In genomic region chr5:126917918-126918623, GRCh38 we compare ENCODE assay signal across 9 cellular contexts.
DNase-seq lines count a peak whose midpoint lies in the region; ATAC-seq and TF ChIP-seq lines count a peak whose summit lies in the region.
"Had no signal": no experiment of that assay in that cellular context is flagged by ENCODE, and none has a peak within 500 bp of the region (broad histone marks: within the 10 kb centered on the region; RNA-seq: fewer than 3 reads in every experiment).

No MANE protein-coding gene starts in this region.

- DNase-seq in HT1080 (ENCODE audit: low read depth): peak; percentile 10
- peak; percentile 99 for DNase-seq in NCI-H69 (lab: John Stamatoyannopoulos, UW)
- DNase-seq in epithelial cell of esophagus (ENCODE audit: low read depth): peak; percentile 36
- peak; percentile 50 for DNase-seq in retinal pigment epithelial cell (ENCODE audit: low read depth)
- DNase-seq in NCI-H82 (lab: John Stamatoyannopoulos, UW): no peak
- no peak for DNase-seq in activated naive CD4-positive, alpha-beta T cell treated with anti-CD3 and anti-CD28 coated beads, Interleukin-2, amount 50 U/mL, for 16 hours
- DNase-seq: MV-4-11 had no signal

- H3K4me3 ChIP-seq in epithelial cell of esophagus (ENCODE audit: low read length): no peak overlapping the region
- no peak overlapping the region for H3K4me3 ChIP-seq in retinal pigment epithelial cell (ENCODE audit: low read length)

- TF ChIP-seq CTCF in epithelial cell of esophagus (IDR thresholded peaks at IDR 0.05; ENCODE audit: insufficient read depth, low read depth, low read length, missing control alignments) (no peak), retinal pigment epithelial cell (conservative IDR thresholded peaks at IDR 0.05; ENCODE audit: low read depth, low read length) (no peak)

- ATAC-seq in HG03378 (IDR thresholded peaks at IDR 0.05; ENCODE audit: unreplicated experiment) (no peak), GM19395 (IDR thresholded peaks at IDR 0.05; ENCODE audit: unreplicated experiment) (no peak)

Comparison
In these comparisons a context has a peak if more than half of its experiments do, and no peak if none do; other contexts are left out.
1. DNase-seq: peak in HT1080 (single experiment), NCI-H69 (single experiment), epithelial cell of esophagus (single experiment) and retinal pigment epithelial cell (single experiment); none in NCI-H82 (single experiment) and activated naive CD4-positive, alpha-beta T cell treated with anti-CD3 and anti-CD28 coated beads, Interleukin-2, amount 50 U/mL, for 16 hours (single experiment).